In the genomic region with DNA sequence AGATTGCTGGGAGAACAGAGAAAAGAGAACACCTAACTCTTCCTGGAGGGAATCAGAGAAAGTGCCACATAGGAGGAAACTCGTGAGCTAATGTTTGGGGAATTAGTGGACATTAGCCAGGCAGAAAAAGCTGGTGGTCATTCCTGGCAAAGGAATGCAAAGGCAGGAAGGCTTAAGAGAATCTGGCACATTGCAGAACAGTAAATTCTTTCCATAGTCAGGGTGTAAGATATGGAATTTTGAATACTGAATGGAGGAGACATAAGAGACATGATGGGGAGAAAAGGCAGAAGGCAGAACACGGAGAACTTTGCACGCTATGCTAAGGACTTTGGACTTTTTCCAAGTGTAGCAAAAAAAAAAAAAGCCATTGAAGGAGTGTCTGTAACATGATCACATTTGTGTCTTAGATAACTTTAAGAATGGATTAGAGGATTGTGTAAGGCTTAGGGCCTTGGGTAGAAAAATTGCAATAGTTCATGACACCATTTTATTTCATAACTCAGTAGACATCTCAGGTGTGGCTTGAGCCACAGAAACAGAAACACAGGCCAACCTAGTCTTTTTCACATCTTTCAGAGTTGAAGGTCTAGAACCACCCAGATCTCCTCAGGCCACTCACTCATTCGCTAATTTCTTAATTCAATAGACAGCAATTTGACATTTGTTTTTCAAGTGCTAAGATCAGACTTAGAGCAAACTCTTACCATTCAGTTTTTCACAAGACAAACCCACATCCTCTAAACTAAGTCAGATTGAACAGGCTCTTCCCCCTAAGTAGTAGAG, we compare ENCODE assay signal across 10 cellular contexts. TPM values are rescaled to one million over a fixed set of nuclear protein-coding genes. Genes with fewer than 3 reads are reported as not detected.
A peak's percentile ranks its signal among the peaks of the same experiment; 100 is the strongest.
DNase-seq lines count a peak whose midpoint lies in the region; ATAC-seq and TF ChIP-seq lines count a peak whose summit lies in the region.
"Had no signal": no experiment of that assay in that cellular context is flagged by ENCODE, and none has a peak within 500 bp of the region (broad histone marks: within the 10 kb centered on the region; RNA-seq: fewer than 3 reads in every experiment).

No MANE protein-coding gene starts in this region.

- ATAC-seq in activated naive CD8-positive, alpha-beta T cell treated with anti-CD3 and anti-CD28 coated beads, Interleukin-2, amount 50 U/mL, for 24 hours = no peak
- ATAC-seq in HG03097 (IDR thresholded peaks at IDR 0.05; ENCODE audit: low FRiP score, unreplicated experiment) = no peak
- ATAC-seq in HG02623 (IDR thresholded peaks at IDR 0.05; ENCODE audit: unreplicated experiment) = no peak
- ATAC-seq in GM19328 (IDR thresholded peaks at IDR 0.05; ENCODE audit: unreplicated experiment) = no peak
- ATAC-seq: Panc1 had no signal

- no peak overlapping the region for H2BK15ac ChIP-seq in mesendoderm (replicated peaks; ENCODE audit: low read depth)

- WGBS in mesendoderm (ENCODE audit: extremely low coverage, insufficient coverage, low lambda C conversion rate) = no CpG with 5 or more reads among the region's 4 CpGs
- 31 to 53% (median 39%) methylated on average over 4 of the region's 4 CpGs for WGBS in stomach, 5 donors

- H2BK5ac ChIP-seq in mesendoderm (ENCODE audit: low read length) = no peak overlapping the region

- CTCF ChIA-PET in AG04450 (lab: Charles Lee) = interaction anchor here (1.5 kb wide), 1 partner anchor 307 kb away, joined by 4 read pairs; no protein-coding TSS in a partner anchor
- CTCF ChIA-PET in HEK293 (lab: Yijun Ruan, JAX) = interaction anchor here (0.9 kb wide), 1 partner anchor 17 kb away, joined by 3 read pairs; no protein-coding TSS in a partner anchor

- no peak overlapping the region for H4K8ac ChIP-seq in mesendoderm (ENCODE audit: low read depth, low read length)

- H3K4me3 ChIP-seq in AG04450 (ENCODE audit: low read depth, low read length) (no peak overlapping the region), HEK293 (ENCODE audit: low read depth, low read length) (no peak overlapping the region), mesendoderm (ENCODE audit: low read length) (no peak overlapping the region), stomach (no peak overlapping the region)

- TF ChIP-seq CTCF in AG04450 (IDR thresholded peaks at IDR 0.05; ENCODE audit: low read depth, low read length) = no peak
- TF ChIP-seq CTCF in HEK293 (tag by site-specific recombination; IDR thresholded peaks at IDR 0.05) = no peak
- TF ChIP-seq CTCF in stomach (IDR thresholded peaks at IDR 0.05) = no peak

- no peak for TF ChIP-seq EP300 in stomach (IDR thresholded peaks at IDR 0.05)

- no peaks in the 10 kb centered on the region for H3K79me2 ChIP-seq in mesendoderm (ENCODE audit: control insufficient read depth, insufficient read depth, low read length)

- no peaks in the 10 kb centered on the region for H3K36me3 Mint-ChIP-seq in activated naive CD8-positive, alpha-beta T cell treated with anti-CD3 and anti-CD28 coated beads, Interleukin-2, amount 50 U/mL, for 24 hours (ENCODE audit: low read depth)

- no peak overlapping the region for H3K18ac ChIP-seq in mesendoderm (ENCODE audit: low read length)

- peak; percentile 77 for DNase-seq in AG04450 (ENCODE audit: low read depth, low spot score)
- no peak for DNase-seq in activated naive CD8-positive, alpha-beta T cell treated with anti-CD3 and anti-CD28 coated beads, Interleukin-2, amount 50 U/mL, for 24 hours
- DNase-seq in mesendoderm = peak; percentile 44
- no peak for DNase-seq in stomach
- DNase-seq: substantia nigra had no signal

- H3K27ac Mint-ChIP-seq in activated naive CD8-positive, alpha-beta T cell treated with anti-CD3 and anti-CD28 coated beads, Interleukin-2, amount 50 U/mL, for 24 hours = peak overlapping the region; percentile 52

- H3K27me3 Mint-ChIP-seq in activated naive CD8-positive, alpha-beta T cell treated with anti-CD3 and anti-CD28 coated beads, Interleukin-2, amount 50 U/mL, for 24 hours = peaks cover 14% of the 10 kb centered on the region

- peaks cover 56% of the 10 kb centered on the region for H3K4me1 Mint-ChIP-seq in activated naive CD8-positive, alpha-beta T cell treated with anti-CD3 and anti-CD28 coated beads, Interleukin-2, amount 50 U/mL, for 24 hours

- H2BK120ac ChIP-seq in mesendoderm (ENCODE audit: low read depth, low read length) = no peak overlapping the region

- H3K27ac ChIP-seq in AG04450 (ENCODE audit: low read depth, low read length) = peak overlapping the region; percentile 65
- H3K27ac ChIP-seq in HEK293 (ENCODE audit: extremely low read depth, low read depth, low read length) = no peak overlapping the region
- H3K27ac ChIP-seq in mesendoderm (ENCODE audit: low read depth, low read length) = no peak overlapping the region
- peak overlapping the region in 2 of 5 donors; percentile 19 to 26 for H3K27ac ChIP-seq in stomach

- H3K9ac ChIP-seq in mesendoderm (ENCODE audit: low read length) = no peak overlapping the region

- H3K4me3 Mint-ChIP-seq in activated naive CD8-positive, alpha-beta T cell treated with anti-CD3 and anti-CD28 coated beads, Interleukin-2, amount 50 U/mL, for 24 hours = no peak overlapping the region

- H2AK5ac ChIP-seq in mesendoderm (ENCODE audit: low read length) = no peak overlapping the region

- H3K27me3 ChIP-seq in AG04450 (ENCODE audit: control insufficient read depth, insufficient read depth, low read length) (no peaks in the 10 kb centered on the region), mesendoderm (ENCODE audit: insufficient read depth, low read length, poor library complexity) (no peaks in the 10 kb centered on the region), stomach (no peaks in the 10 kb centered on the region)

- H3K9me3 ChIP-seq in AG04450 (ENCODE audit: control insufficient read depth, insufficient read depth, low read length) (no peaks in the 10 kb centered on the region), HEK293 (ENCODE audit: control insufficient read depth, insufficient read depth, low read depth, low read length) (no peaks in the 10 kb centered on the region), stomach (no peaks in the 10 kb centered on the region)

- POLR2A ChIA-PET in AG04450 (lab: Yijun Ruan, JAX) = interaction anchor here (0.7 to 1.4 kb wide), 3 partner anchors 10 to 144 kb away, joined by 4 to 14 read pairs (median 5); no protein-coding TSS in a partner anchor
- POLR2A ChIA-PET in HEK293 (lab: Yijun Ruan, JAX) = no interaction called here

- H3K36me3 ChIP-seq in HEK293 (ENCODE audit: control insufficient read depth in 2 of 2, insufficient read depth in 1 of 2, low read length in 2 of 2) = no peaks in the 10 kb centered on the region
- H3K36me3 ChIP-seq in mesendoderm (ENCODE audit: control insufficient read depth, insufficient read depth, low read length) = no peaks in the 10 kb centered on the region
- H3K36me3 ChIP-seq in stomach = no peaks in the 10 kb centered on the region

- no peak overlapping the region for H3K4me2 ChIP-seq in mesendoderm (ENCODE audit: low read length)

- H3K4me1 ChIP-seq in HEK293 (ENCODE audit: control insufficient read depth, insufficient read depth, low read length) = peaks cover 5% of the 10 kb centered on the region; the same call in 1 of the 2 replicates
- no peaks in the 10 kb centered on the region for H3K4me1 ChIP-seq in mesendoderm (ENCODE audit: control insufficient read depth, low read depth, low read length)
- peaks cover 0 to 17% (median 8%) of the 10 kb centered on the region in 4 donors for H3K4me1 ChIP-seq in stomach

- intact Hi-C loops in stomach (cut with DNase I; ENCODE audit: low total_unique reads) = no loop called here

- H3K56ac ChIP-seq in mesendoderm (ENCODE audit: low read length) = no peak overlapping the region

- TF ChIP-seq POLR2A in stomach (IDR thresholded peaks at IDR 0.05) = no peak

- no peaks in the 10 kb centered on the region for H3K79me1 ChIP-seq in mesendoderm (ENCODE audit: low read length)

- H3K23ac ChIP-seq in mesendoderm (ENCODE audit: low read length) = no peak overlapping the region

- H3K9me3 Mint-ChIP-seq in activated naive CD8-positive, alpha-beta T cell treated with anti-CD3 and anti-CD28 coated beads, Interleukin-2, amount 50 U/mL, for 24 hours = no peaks in the 10 kb centered on the region

- no peak overlapping the region for H4K5ac ChIP-seq in mesendoderm (ENCODE audit: low read length)

- H3K4ac ChIP-seq in mesendoderm (ENCODE audit: low read depth, low read length) = no peak overlapping the region

TF ChIP-seq in HEK293, 187 proteins besides CTCF, POLR2A, EP300 and RAD21 (continues in another document):
- TF ChIP-seq ZNF335 (tag by site-specific recombination; conservative IDR thresholded peaks at IDR 0.05) (peak; percentile 28), ZNF600 (tag by site-specific recombination; IDR thresholded peaks at IDR 0.05) (peak; percentile 82), IKZF3 (tag by site-specific recombination; IDR thresholded peaks at IDR 0.05) (0 out of 2 replicates have a peak, but pooled peaks have one; percentile 11)
- TF ChIP-seq, protein P1, sequence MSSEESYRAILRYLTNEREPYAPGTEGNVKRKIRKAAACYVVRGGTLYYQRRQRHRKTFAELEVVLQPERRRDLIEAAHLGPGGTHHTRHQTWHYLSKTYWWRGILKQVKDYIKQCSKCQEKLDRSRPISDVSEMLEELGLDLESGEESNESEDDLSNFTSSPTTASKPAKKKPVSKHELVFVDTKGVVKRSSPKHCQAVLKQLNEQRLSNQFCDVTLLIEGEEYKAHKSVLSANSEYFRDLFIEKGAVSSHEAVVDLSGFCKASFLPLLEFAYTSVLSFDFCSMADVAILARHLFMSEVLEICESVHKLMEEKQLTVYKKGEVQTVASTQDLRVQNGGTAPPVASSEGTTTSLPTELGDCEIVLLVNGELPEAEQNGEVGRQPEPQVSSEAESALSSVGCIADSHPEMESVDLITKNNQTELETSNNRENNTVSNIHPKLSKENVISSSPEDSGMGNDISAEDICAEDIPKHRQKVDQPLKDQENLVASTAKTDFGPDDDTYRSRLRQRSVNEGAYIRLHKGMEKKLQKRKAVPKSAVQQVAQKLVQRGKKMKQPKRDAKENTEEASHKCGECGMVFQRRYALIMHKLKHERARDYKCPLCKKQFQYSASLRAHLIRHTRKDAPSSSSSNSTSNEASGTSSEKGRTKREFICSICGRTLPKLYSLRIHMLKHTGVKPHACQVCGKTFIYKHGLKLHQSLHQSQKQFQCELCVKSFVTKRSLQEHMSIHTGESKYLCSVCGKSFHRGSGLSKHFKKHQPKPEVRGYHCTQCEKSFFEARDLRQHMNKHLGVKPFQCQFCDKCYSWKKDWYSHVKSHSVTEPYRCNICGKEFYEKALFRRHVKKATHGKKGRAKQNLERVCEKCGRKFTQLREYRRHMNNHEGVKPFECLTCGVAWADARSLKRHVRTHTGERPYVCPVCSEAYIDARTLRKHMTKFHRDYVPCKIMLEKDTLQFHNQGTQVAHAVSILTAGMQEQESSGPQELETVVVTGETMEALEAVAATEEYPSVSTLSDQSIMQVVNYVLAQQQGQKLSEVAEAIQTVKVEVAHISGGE (tag by site-specific recombination; conservative IDR thresholded peaks at IDR 0.05; ENCODE audit: low read depth) = peak; percentile 45; the same call in 1 of the 2 replicates

RNA-seq across cellular contexts. Expression of gene CCDC80, which starts 31.2 kb away (rescaled TPM):
- polyA plus RNA-seq in AG04450 (2011; rRNA removed) (202 and 289 TPM in 2 replicates), stomach (10 to 100 TPM in 2 of 3 donors, 1 to 10 TPM in 1; 7.4 to 11.8 (median 10.2) TPM)
- 122 and 160 TPM in 2 replicates for polyA minus RNA-seq in AG04450 (2011; rRNA and poly(A)+ RNA removed)
- 4.3 TPM for polyA plus RNA-seq in mesendoderm (2013, experiment 1 of 2)
- polyA plus RNA-seq in mesendoderm (2013, experiment 2 of 2) = 5.2 TPM
- total RNA-seq in stomach = 100 to 1,000 TPM in 1 of 5 donors, 10 to 100 TPM in 3, 1 to 10 TPM in 1; 2.3 to 158 (median 29.0) TPM

Comparison
In these comparisons a context has a peak if more than half of its experiments do, and no peak if none do; other contexts are left out.
1. DNase-seq: peak in AG04450 (single experiment) and mesendoderm (single experiment); none in activated naive CD8-positive, alpha-beta T cell treated with anti-CD3 and anti-CD28 coated beads, Interleukin-2, amount 50 U/mL, for 24 hours (single experiment) and stomach (single experiment).
2. RNA of gene CCDC80, which starts 31.2 kb away (polyA plus RNA-seq): 202 to 289 TPM in AG04450; 7.4 to 11.8 TPM in stomach; every median in the first group is over 10 times any median in the second.